In the genomic region with DNA sequence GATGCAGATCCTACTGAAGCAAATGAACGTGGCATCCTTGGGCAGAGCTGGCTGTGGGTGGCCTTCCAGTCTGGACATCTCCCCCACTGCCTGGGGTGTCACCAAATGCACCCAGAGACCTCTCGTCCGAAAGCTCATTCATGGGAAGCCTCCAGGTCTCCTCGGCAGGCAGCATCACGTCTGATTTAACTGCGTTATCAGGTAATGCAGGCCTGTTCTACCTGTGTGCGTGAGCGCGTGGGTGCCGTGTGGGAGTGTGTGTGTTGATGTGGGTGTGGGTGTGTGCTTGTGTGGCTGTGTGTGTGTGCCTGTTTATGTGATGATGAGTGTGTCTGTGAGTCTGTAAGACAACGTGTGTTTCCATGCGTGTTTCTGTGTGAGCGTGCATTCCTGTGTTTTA, we compare ENCODE assay signal across 5 cellular contexts. TPM values are rescaled to one million over a fixed set of nuclear protein-coding genes. Genes with fewer than 3 reads are reported as not detected.
"Had no signal": no experiment of that assay in that cellular context is flagged by ENCODE, and none has a peak within 500 bp of the region (broad histone marks: within the 10 kb centered on the region; RNA-seq: fewer than 3 reads in every experiment).

No MANE protein-coding gene starts in this region.

RNA-seq across cellular contexts. Expression of a gene that starts 35.1 kb away (rescaled TPM):
- total RNA-seq: HepG2, HT-29, HT1080, IMR-90 had no signal
- polyA plus RNA-seq: HepG2, IgD-negative memory B cell, IMR-90 had no signal
